In the genomic region with DNA sequence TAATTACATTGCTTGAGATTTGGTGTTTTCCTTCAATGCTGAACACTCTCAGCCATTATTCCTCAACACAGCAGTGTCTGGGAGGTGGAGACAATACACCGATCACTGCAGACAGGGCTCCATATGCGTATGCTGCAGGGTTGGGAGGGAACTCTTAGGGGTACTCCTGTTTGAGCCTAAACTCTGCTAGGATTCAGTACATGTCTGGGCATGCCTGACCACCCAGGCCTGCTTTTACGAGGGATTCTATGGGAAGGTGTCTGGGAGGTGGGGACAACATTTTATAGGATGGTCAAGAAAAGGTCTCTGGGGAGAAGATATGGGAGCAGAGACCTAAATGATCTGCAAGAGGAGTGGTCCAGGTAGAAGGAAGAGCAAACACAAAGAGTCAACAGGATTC, we compare ENCODE assay signal across 22 cellular contexts. TPM values are rescaled to one million over a fixed set of nuclear protein-coding genes. Genes with fewer than 3 reads are reported as not detected.
"Had no signal": no experiment of that assay in that cellular context is flagged by ENCODE, and none has a peak within 500 bp of the region (broad histone marks: within the 10 kb centered on the region; RNA-seq: fewer than 3 reads in every experiment).

No MANE protein-coding gene starts in this region.

- H3K4me3 ChIP-seq: dorsolateral prefrontal cortex, left lung, mucosa of descending colon, spleen, suprapubic skin, transverse colon had no signal

- H3K9me3 ChIP-seq: left lung, mucosa of descending colon, suprapubic skin, transverse colon had no signal

- H3K27me3 ChIP-seq: left lung, suprapubic skin, transverse colon had no signal

- H3K4me1 Mint-ChIP-seq: activated B cell treated with CpG ODN at 0.5 μM for 24 hours; endodermal cell; naive thymus-derived CD4-positive, alpha-beta T cell had no signal

- H3K4me1 ChIP-seq: left lung, spleen, suprapubic skin, transverse colon had no signal

- H3K27ac Mint-ChIP-seq: activated B cell treated with CpG ODN at 0.5 μM for 24 hours; activated CD4-positive, alpha-beta memory T cell treated with anti-CD3 and anti-CD28 coated beads for 36 hours; activated naive CD8-positive, alpha-beta T cell; activated T-helper 1 cell treated with anti-CD3 and anti-CD28 coated beads, Interleukin-12 subunit alpha, Interleukin-12 subunit beta, Interleukin-2, Interleukin-4 antibody, amounts not matched to agents 30 ng/mL and 10 ng/mL and 1 ng/mL, durations not matched to agents 14 hours and 24 hours and 36 hours; endodermal cell; naive thymus-derived CD4-positive, alpha-beta T cell; T-helper 2 cell treated with Interferon-gamma antibody and Interleukin-4, amounts not matched to agents 5 μg/mL and 100 μg/mL, for 36 hours had no signal

- H3K27ac ChIP-seq: dorsolateral prefrontal cortex, left lung, spleen, suprapubic skin, transverse colon had no signal

- H3K9me3 Mint-ChIP-seq: activated B cell treated with CpG ODN at 0.5 μM for 24 hours; activated CD4-positive, alpha-beta memory T cell treated with anti-CD3 and anti-CD28 coated beads for 36 hours; activated T-helper 1 cell treated with anti-CD3 and anti-CD28 coated beads, Interleukin-12 subunit alpha, Interleukin-12 subunit beta, Interleukin-2, Interleukin-4 antibody, amounts not matched to agents 30 ng/mL and 10 ng/mL and 1 ng/mL, durations not matched to agents 14 hours and 24 hours and 36 hours; endodermal cell; naive thymus-derived CD4-positive, alpha-beta T cell; T-helper 2 cell treated with Interferon-gamma antibody and Interleukin-4, amounts not matched to agents 5 μg/mL and 100 μg/mL, for 36 hours had no signal

- DNase-seq: activated B cell treated with CpG ODN at 0.5 μM for 24 hours; activated CD4-positive, alpha-beta memory T cell treated with anti-CD3 and anti-CD28 coated beads for 36 hours; activated CD4-positive, alpha-beta T cell treated with anti-CD3 and anti-CD28 coated beads for 4 hours; activated gamma-delta T cell treated with Interleukin-2 at 50 U/mL for 16 hours; activated T-cell treated with anti-CD3 and anti-CD28 coated beads for 4 hours; caudate nucleus; dorsolateral prefrontal cortex; endodermal cell; erythroblast; foreskin melanocyte; hypothalamus; left lung; mucosa of descending colon; naive thymus-derived CD4-positive, alpha-beta T cell; spleen; stimulated activated naive CD4-positive, alpha-beta T cell treated with Interleukin-2 at 50 U/mL for 16 hours; transverse colon had no signal

- H3K36me3 ChIP-seq: left lung, spleen, suprapubic skin, transverse colon had no signal

- ATAC-seq: left lung; mucosa of descending colon; naive thymus-derived CD4-positive, alpha-beta T cell had no signal

- H3K36me3 Mint-ChIP-seq: activated CD4-positive, alpha-beta memory T cell treated with anti-CD3 and anti-CD28 coated beads for 36 hours; naive thymus-derived CD4-positive, alpha-beta T cell had no signal

- FAIRE-seq: TTC549 had no signal

- H3K4me3 Mint-ChIP-seq: activated B cell treated with CpG ODN at 0.5 μM for 24 hours; activated CD4-positive, alpha-beta memory T cell treated with anti-CD3 and anti-CD28 coated beads for 36 hours; activated naive CD8-positive, alpha-beta T cell; activated T-helper 1 cell treated with anti-CD3 and anti-CD28 coated beads, Interleukin-12 subunit alpha, Interleukin-12 subunit beta, Interleukin-2, Interleukin-4 antibody, amounts not matched to agents 30 ng/mL and 10 ng/mL and 1 ng/mL, durations not matched to agents 14 hours and 24 hours and 36 hours; endodermal cell; naive thymus-derived CD4-positive, alpha-beta T cell; T-helper 2 cell treated with Interferon-gamma antibody and Interleukin-4, amounts not matched to agents 5 μg/mL and 100 μg/mL, for 36 hours had no signal

RNA-seq across cellular contexts. Expression of a gene that starts 34.3 kb away (rescaled TPM):
- total RNA-seq: activated B cell treated with CpG ODN at 0.5 μM for 24 hours, transverse colon had no signal
